ENCODE assay signal across 16 cellular contexts in the genomic region with DNA sequence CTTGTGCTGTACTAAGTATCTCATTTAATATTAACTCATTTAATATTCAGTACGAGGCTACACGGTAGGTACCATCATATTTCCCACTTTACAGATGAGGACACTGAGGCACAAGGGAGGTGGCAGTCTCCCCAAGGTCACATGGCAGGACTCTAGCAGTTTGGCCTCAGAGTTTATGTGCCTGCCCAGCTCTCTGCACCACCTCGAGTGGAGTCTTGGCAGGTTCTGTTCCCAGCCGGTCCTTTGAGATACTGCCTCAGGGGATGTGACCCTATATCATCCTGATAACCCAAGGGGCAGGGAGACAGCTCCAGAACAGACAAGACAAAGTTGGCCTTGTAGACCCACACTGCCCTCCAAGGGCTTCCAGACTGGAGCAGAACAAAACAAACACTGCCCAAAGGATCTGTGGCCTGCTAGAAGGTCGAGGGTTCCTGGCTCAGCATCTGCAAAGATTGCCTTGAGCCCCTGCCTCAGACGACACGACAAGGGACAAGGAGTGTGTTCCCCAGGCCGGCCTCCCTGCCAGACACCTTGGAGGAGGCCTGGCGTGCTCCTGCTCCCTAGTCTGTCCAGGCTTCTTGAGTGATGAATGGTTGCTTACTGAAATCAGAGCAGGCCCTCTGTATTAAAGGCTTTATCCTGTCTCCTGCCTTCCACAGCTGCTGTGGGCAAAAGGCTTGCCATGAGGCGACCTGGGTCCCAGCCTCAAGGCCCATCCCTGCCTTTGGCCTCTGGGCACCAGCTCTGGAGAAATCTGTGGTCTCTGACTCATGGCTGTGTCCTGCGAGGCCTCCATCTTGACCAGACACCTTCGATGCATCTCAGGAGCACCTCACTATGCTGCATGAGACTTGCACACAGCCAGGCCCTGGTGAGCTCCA. TPM values are rescaled to one million over a fixed set of nuclear protein-coding genes. Genes with fewer than 3 reads are reported as not detected.
DNase-seq lines count a peak whose midpoint lies in the region; ATAC-seq and TF ChIP-seq lines count a peak whose summit lies in the region.
"Had no signal": no experiment of that assay in that cellular context is flagged by ENCODE, and none has a peak within 500 bp of the region (broad histone marks: within the 10 kb centered on the region; RNA-seq: fewer than 3 reads in every experiment).

No MANE protein-coding gene starts in this region.

- H3K4me3 ChIP-seq in epithelial cell of esophagus (ENCODE audit: low read length) (no peak overlapping the region), osteoblast (ENCODE audit: insufficient read depth, low read length) (no peak overlapping the region), coronary artery (no peak overlapping the region)

- no peaks in the 10 kb centered on the region for H3K27me3 ChIP-seq in CD4-positive, alpha-beta T cell (ENCODE audit: control insufficient read depth, insufficient read depth, low read length)
- H3K27me3 ChIP-seq in osteoblast (ENCODE audit: insufficient read depth, low read length) = no peaks in the 10 kb centered on the region

- peaks cover 4% of the 10 kb centered on the region for H3K4me1 ChIP-seq in osteoblast (ENCODE audit: insufficient read depth, low read length)

- no peak for ATAC-seq in CD4-positive, alpha-beta T cell (ENCODE audit: poor library complexity)
- ATAC-seq in activated CD8-positive, alpha-beta memory T cell treated with anti-CD3 and anti-CD28 coated beads, Interleukin-2, amount 10 ng/mL, durations not matched to agents 7 days and 5 days = no peak
- no peak for ATAC-seq in activated CD8-positive, alpha-beta T cell treated with anti-CD3 and anti-CD28 coated beads, Interleukin-2, amount 10 ng/mL, durations not matched to agents 7 days and 5 days
- ATAC-seq: HepG2 had no signal

- H3K27ac ChIP-seq in CD4-positive, alpha-beta T cell (ENCODE audit: low read depth, low read length) = no peak overlapping the region
- H3K27ac ChIP-seq in osteoblast (ENCODE audit: low read depth, low read length) (no peak overlapping the region), coronary artery (no peak overlapping the region)
- H3K27ac ChIP-seq: C4-2B had no signal

- H2AFZ ChIP-seq in osteoblast (ENCODE audit: low read length) = no peak overlapping the region

- POLR2A ChIA-PET in CD4-positive, alpha-beta T cell (lab: Charles Lee) = interaction anchor here (1.2 kb wide), 1 partner anchor 54 kb away, joined by 5 read pairs; no protein-coding TSS in a partner anchor
- POLR2A ChIA-PET in activated CD8-positive, alpha-beta T cell treated with anti-CD3 and anti-CD28 coated beads, Interleukin-2, amount 10 ng/mL, durations not matched to agents 7 days and 5 days (lab: Charles Lee) = no interaction called here

- CTCF ChIA-PET in CD4-positive, alpha-beta T cell (lab: Charles Lee) = no interaction called here
- CTCF ChIA-PET in activated CD8-positive, alpha-beta memory T cell treated with anti-CD3 and anti-CD28 coated beads, Interleukin-2, amount 10 ng/mL, durations not matched to agents 7 days and 5 days (lab: Charles Lee) = interaction anchor here (0.8 to 2.1 kb wide), 3 partner anchors 50 to 66 kb away, joined by 3 to 7 read pairs (median 6); no protein-coding TSS in a partner anchor
- CTCF ChIA-PET in activated CD8-positive, alpha-beta T cell treated with anti-CD3 and anti-CD28 coated beads, Interleukin-2, amount 10 ng/mL, durations not matched to agents 7 days and 5 days (lab: Charles Lee) = interaction anchor here (3.8 kb wide), 1 partner anchor 53 kb away, joined by 13 read pairs; no protein-coding TSS in a partner anchor

- peaks cover 2% of the 10 kb centered on the region for H4K20me1 ChIP-seq in osteoblast (ENCODE audit: insufficient read depth, low read length)

- H3K4me1 Mint-ChIP-seq in CD4-positive, alpha-beta T cell (ENCODE audit: low read depth) = peaks cover 7% of the 10 kb centered on the region
- H3K4me1 Mint-ChIP-seq in activated CD8-positive, alpha-beta memory T cell treated with anti-CD3 and anti-CD28 coated beads, Interleukin-2, amount 10 ng/mL, durations not matched to agents 7 days and 5 days = peaks cover 2% of the 10 kb centered on the region
- peaks cover 11% of the 10 kb centered on the region for H3K4me1 Mint-ChIP-seq in activated CD8-positive, alpha-beta T cell treated with anti-CD3 and anti-CD28 coated beads, Interleukin-2, amount 10 ng/mL, durations not matched to agents 7 days and 5 days (ENCODE audit: low read depth)

- peak overlapping the region; percentile 72 for H3K27ac Mint-ChIP-seq in CD4-positive, alpha-beta T cell
- H3K27ac Mint-ChIP-seq in activated CD8-positive, alpha-beta memory T cell treated with anti-CD3 and anti-CD28 coated beads, Interleukin-2, amount 10 ng/mL, durations not matched to agents 7 days and 5 days = no peak overlapping the region
- H3K27ac Mint-ChIP-seq in activated CD8-positive, alpha-beta T cell treated with anti-CD3 and anti-CD28 coated beads, Interleukin-2, amount 10 ng/mL, durations not matched to agents 7 days and 5 days = no peak overlapping the region
- H3K27ac Mint-ChIP-seq: activated CD4-positive, alpha-beta T cell treated with anti-CD3 and anti-CD28 coated beads, Interleukin-2, amount 10 ng/mL, durations not matched to agents 7 days and 5 days had no signal

- intact Hi-C loops in CD4-positive, alpha-beta T cell (cut with DNase I, micrococcal nuclease) = loop anchor here (5.0 to 10.0 kb wide), 3 partner anchors 142 to 408 kb away; partner anchors contain the start of genes BNIP3 (in 1 of the 2) and INPP5A (in 1 of the 2)

- DNase-seq in CD4-positive, alpha-beta T cell = peak in 1 of 10 experiments; percentile 1
- DNase-seq in M059J (ENCODE audit: low read depth) (peak; percentile 84), epithelial cell of esophagus (ENCODE audit: low read depth) (peak; percentile 17), osteoblast (ENCODE audit: insufficient read length, low spot score, missing footprints) (peak; percentile 92), coronary artery (ENCODE audit: low spot score) (no peak), DMS114 treated with DMSO at 0.1 percent for 48 hours (lab: John Stamatoyannopoulos, UW; ENCODE audit: unreplicated experiment) (no peak)
- DNase-seq in activated CD8-positive, alpha-beta memory T cell treated with anti-CD3 and anti-CD28 coated beads, Interleukin-2, amount 10 ng/mL, durations not matched to agents 7 days and 5 days = no peak
- DNase-seq in activated CD8-positive, alpha-beta T cell treated with anti-CD3 and anti-CD28 coated beads, Interleukin-2, amount 10 ng/mL, durations not matched to agents 7 days and 5 days = no peak
- DNase-seq: activated CD4-positive, alpha-beta T cell treated with anti-CD3 and anti-CD28 coated beads, Interleukin-2, amount 10 ng/mL, durations not matched to agents 7 days and 5 days; activated gamma-delta T cell; NCI-H2029 treated with DMSO at 0.1 percent for 48 hours; nucleus accumbens; stimulated activated CD4-positive, alpha-beta T cell treated with anti-CD3 and anti-CD28 coated beads, Interleukin-2, amount 100 ng/mL, for 24 hours had no signal

- H3K79me2 ChIP-seq in osteoblast (ENCODE audit: insufficient read depth, low read length) = peaks cover under 1% of the 10 kb centered on the region

- H3K27me3 Mint-ChIP-seq in CD4-positive, alpha-beta T cell = no peaks in the 10 kb centered on the region
- H3K27me3 Mint-ChIP-seq in activated CD8-positive, alpha-beta memory T cell treated with anti-CD3 and anti-CD28 coated beads, Interleukin-2, amount 10 ng/mL, durations not matched to agents 7 days and 5 days = no peaks in the 10 kb centered on the region
- no peaks in the 10 kb centered on the region for H3K27me3 Mint-ChIP-seq in activated CD8-positive, alpha-beta T cell treated with anti-CD3 and anti-CD28 coated beads, Interleukin-2, amount 10 ng/mL, durations not matched to agents 7 days and 5 days (ENCODE audit: low read depth)
- H3K27me3 Mint-ChIP-seq: activated CD4-positive, alpha-beta T cell treated with anti-CD3 and anti-CD28 coated beads, Interleukin-2, amount 10 ng/mL, durations not matched to agents 7 days and 5 days; stimulated activated naive CD8-positive, alpha-beta T cell treated with anti-CD3 and anti-CD28 coated beads, Interleukin-15, Interleukin-2, amounts not matched to agents 100 ng/mL and 50 ng/mL, for 24 hours had no signal

- H3K9me3 ChIP-seq in CD4-positive, alpha-beta T cell (ENCODE audit: control insufficient read depth, low read length) = no peaks in the 10 kb centered on the region
- no peaks in the 10 kb centered on the region for H3K9me3 ChIP-seq in osteoblast (ENCODE audit: low read depth, low read length)

- H3K9me3 Mint-ChIP-seq in CD4-positive, alpha-beta T cell = no peaks in the 10 kb centered on the region
- H3K9me3 Mint-ChIP-seq in activated CD8-positive, alpha-beta memory T cell treated with anti-CD3 and anti-CD28 coated beads, Interleukin-2, amount 10 ng/mL, durations not matched to agents 7 days and 5 days (ENCODE audit: low read depth) = peaks cover 7% of the 10 kb centered on the region
- H3K9me3 Mint-ChIP-seq in activated CD8-positive, alpha-beta T cell treated with anti-CD3 and anti-CD28 coated beads, Interleukin-2, amount 10 ng/mL, durations not matched to agents 7 days and 5 days (ENCODE audit: insufficient read depth) = no peaks in the 10 kb centered on the region

- no peaks in the 10 kb centered on the region for H3K36me3 ChIP-seq in osteoblast (ENCODE audit: insufficient read depth, low read length)

- no peak overlapping the region for H3K4me2 ChIP-seq in osteoblast (ENCODE audit: insufficient read depth, low read length)

- no peaks in the 10 kb centered on the region for H3K36me3 Mint-ChIP-seq in CD4-positive, alpha-beta T cell (ENCODE audit: low read depth)
- H3K36me3 Mint-ChIP-seq in activated CD8-positive, alpha-beta memory T cell treated with anti-CD3 and anti-CD28 coated beads, Interleukin-2, amount 10 ng/mL, durations not matched to agents 7 days and 5 days = peaks cover 1% of the 10 kb centered on the region
- no peaks in the 10 kb centered on the region for H3K36me3 Mint-ChIP-seq in activated CD8-positive, alpha-beta T cell treated with anti-CD3 and anti-CD28 coated beads, Interleukin-2, amount 10 ng/mL, durations not matched to agents 7 days and 5 days (ENCODE audit: low read depth)

- H3K4me3 Mint-ChIP-seq in CD4-positive, alpha-beta T cell = peak overlapping the region; percentile 70
- no peak overlapping the region for H3K4me3 Mint-ChIP-seq in activated CD8-positive, alpha-beta memory T cell treated with anti-CD3 and anti-CD28 coated beads, Interleukin-2, amount 10 ng/mL, durations not matched to agents 7 days and 5 days
- H3K4me3 Mint-ChIP-seq in activated CD8-positive, alpha-beta T cell treated with anti-CD3 and anti-CD28 coated beads, Interleukin-2, amount 10 ng/mL, durations not matched to agents 7 days and 5 days = no peak overlapping the region
- H3K4me3 Mint-ChIP-seq: activated CD4-positive, alpha-beta T cell treated with anti-CD3 and anti-CD28 coated beads, Interleukin-2, amount 10 ng/mL, durations not matched to agents 7 days and 5 days; stimulated activated naive CD8-positive, alpha-beta T cell treated with anti-CD3 and anti-CD28 coated beads, Interleukin-15, Interleukin-2, amounts not matched to agents 100 ng/mL and 50 ng/mL, for 24 hours had no signal

- no peak for TF ChIP-seq CTCF in CD4-positive, alpha-beta T cell (IDR thresholded peaks at IDR 0.05)
- TF ChIP-seq CTCF in epithelial cell of esophagus (IDR thresholded peaks at IDR 0.05; ENCODE audit: insufficient read depth, low read depth, low read length, missing control alignments) (no peak), osteoblast (IDR thresholded peaks at IDR 0.05; ENCODE audit: extremely low read depth, low read depth, low read length) (no peak), coronary artery (IDR thresholded peaks at IDR 0.05) (no peak)

RNA-seq across cellular contexts. Expression of gene PWWP2B, which starts 3.9 kb away (rescaled TPM):
- 10 to 100 TPM; 19.2 to 19.6 TPM for total RNA-seq in CD4-positive, alpha-beta T cell
- 1.2 and 5.3 TPM in 2 replicates for total RNA-seq in M059J (2014; rRNA removed; shearing (Covaris generic))
- total RNA-seq in osteoblast = 15.3 and 18.5 TPM in 2 replicates
- total RNA-seq in activated CD8-positive, alpha-beta memory T cell treated with anti-CD3 and anti-CD28 coated beads, Interleukin-2, amount 10 ng/mL, durations not matched to agents 7 days and 5 days = 10 to 100 TPM in 1 of 2 experiments, 1 to 10 TPM in 1; 6.9 to 12.8 TPM
- 10 to 100 TPM; 15.0 to 15.7 TPM for total RNA-seq in activated CD8-positive, alpha-beta T cell treated with anti-CD3 and anti-CD28 coated beads, Interleukin-2, amount 10 ng/mL, durations not matched to agents 7 days and 5 days

Comparison
In these comparisons a context has a peak if more than half of its experiments do, and no peak if none do; other contexts are left out.
1. DNase-seq: peak in M059J (single experiment), epithelial cell of esophagus (single experiment) and osteoblast (single experiment); none in coronary artery (single experiment), activated CD8-positive, alpha-beta memory T cell treated with anti-CD3 and anti-CD28 coated beads, Interleukin-2, amount 10 ng/mL, durations not matched to agents 7 days and 5 days (single experiment), DMS114 treated with DMSO at 0.1 percent for 48 hours (single experiment) and activated CD8-positive, alpha-beta T cell treated with anti-CD3 and anti-CD28 coated beads, Interleukin-2, amount 10 ng/mL, durations not matched to agents 7 days and 5 days (single experiment).